ENCODE assay signal across 18 cellular contexts in the genomic region with DNA sequence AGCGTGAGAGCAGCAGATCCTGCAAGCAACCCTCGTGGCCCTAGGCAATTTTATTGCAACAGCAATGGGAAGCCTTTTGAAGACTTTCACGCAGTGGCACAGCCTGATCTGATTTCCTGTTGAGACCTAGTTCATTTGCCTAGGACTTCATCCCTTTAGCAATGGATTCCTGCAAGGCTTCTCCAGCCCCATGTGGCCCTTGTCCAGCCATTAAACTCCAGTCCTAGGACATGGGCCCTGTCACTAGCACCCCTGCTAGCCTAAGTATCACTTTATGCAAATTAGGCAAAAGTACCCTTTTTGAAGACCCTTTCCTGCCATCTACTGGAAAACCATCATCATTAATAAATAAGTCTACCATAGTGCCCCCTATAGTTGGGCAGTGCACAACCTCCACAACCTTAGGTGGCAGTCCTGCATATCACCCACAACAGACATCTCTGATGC.
A peak's percentile ranks its signal among the peaks of the same experiment; 100 is the strongest.
DNase-seq lines count a peak whose midpoint lies in the region; TF ChIP-seq lines count a peak whose summit lies in the region.
"Had no signal": no experiment of that assay in that cellular context is flagged by ENCODE, and none has a peak within 500 bp of the region (broad histone marks: within the 10 kb centered on the region; RNA-seq: fewer than 3 reads in every experiment).

No MANE protein-coding gene starts in this region.

- no peaks in the 10 kb centered on the region for H3K79me2 ChIP-seq in osteoblast (ENCODE audit: insufficient read depth, low read length)
- H3K79me2 ChIP-seq: parathyroid adenoma had no signal

- H3K27ac ChIP-seq in osteoblast (ENCODE audit: low read depth, low read length) = no peak overlapping the region
- H3K27ac ChIP-seq: parathyroid adenoma, Peyer's patch, thoracic aorta had no signal

- no peak overlapping the region for H3K4me2 ChIP-seq in osteoblast (ENCODE audit: insufficient read depth, low read length)

- H2AFZ ChIP-seq in osteoblast (ENCODE audit: low read length) = no peak overlapping the region
- H2AFZ ChIP-seq: parathyroid adenoma had no signal

- H3K9me3 ChIP-seq in osteoblast (ENCODE audit: low read depth, low read length) = no peaks in the 10 kb centered on the region
- H3K9me3 ChIP-seq: BE2C, Peyer's patch, thoracic aorta had no signal

- TF ChIP-seq CTCF in choroid plexus epithelial cell (conservative IDR thresholded peaks at IDR 0.05; ENCODE audit: low read depth, low read length) (peak; percentile 8), osteoblast (IDR thresholded peaks at IDR 0.05; ENCODE audit: extremely low read depth, low read depth, low read length) (peak; percentile 19)

- H3K4me3 ChIP-seq in H7 (ENCODE audit: insufficient read depth, low read depth, low read length) (no peak overlapping the region), choroid plexus epithelial cell (ENCODE audit: low read depth, low read length) (no peak overlapping the region), osteoblast (ENCODE audit: insufficient read depth, low read length) (no peak overlapping the region)
- H3K4me3 ChIP-seq: mucosa of descending colon, Peyer's patch, thoracic aorta had no signal

- peaks cover 1% of the 10 kb centered on the region; the same call in 1 of the 2 replicates for H3K36me3 ChIP-seq in H7 (replicated peaks; ENCODE audit: control insufficient read depth, insufficient read depth, low read length)
- H3K36me3 ChIP-seq in osteoblast (ENCODE audit: insufficient read depth, low read length) = no peaks in the 10 kb centered on the region
- H3K36me3 ChIP-seq: BE2C, Peyer's patch, thoracic aorta had no signal

- no peaks in the 10 kb centered on the region for H4K20me1 ChIP-seq in osteoblast (ENCODE audit: insufficient read depth, low read length)

- H3K27me3 ChIP-seq in H7 (ENCODE audit: control insufficient read depth, insufficient read depth, low read length) = no peaks in the 10 kb centered on the region
- no peaks in the 10 kb centered on the region for H3K27me3 ChIP-seq in osteoblast (ENCODE audit: insufficient read depth, low read length)
- H3K27me3 ChIP-seq: BE2C, Peyer's patch had no signal

- H3K4me1 ChIP-seq in osteoblast (ENCODE audit: insufficient read depth, low read length) = no peaks in the 10 kb centered on the region
- H3K4me1 ChIP-seq: BE2C, parathyroid adenoma, Peyer's patch had no signal

- DNase-seq in H7 (peak; percentile 63), NCI-H2171 treated with DMSO at 0.1 percent for 48 hours (lab: John Stamatoyannopoulos, UW) (peak; percentile 31), choroid plexus epithelial cell (ENCODE audit: low read depth) (no peak), osteoblast (ENCODE audit: insufficient read length, low spot score, missing footprints) (peak; percentile 13), NCI-H2227 treated with DMSO at 0.1 percent for 48 hours (lab: John Stamatoyannopoulos, UW) (no peak), anterior cingulate cortex (lab: John Stamatoyannopoulos, UW) (no peak), HuH-7.5 (ENCODE audit: low spot score) (no peak)
- DNase-seq: activated CD4-positive, alpha-beta memory T cell treated with anti-CD3 and anti-CD28 coated beads, Interleukin-2, amount 10 ng/mL, durations not matched to agents 7 days and 5 days; activated T-cell treated with anti-CD3 and anti-CD28 coated beads, Interleukin-2, amount 50 U/mL, for 48 hours; BE2C; DMS53; left colon; mucosa of descending colon; Peyer's patch; small intestine; SW 1271 had no signal

Comparison
In these comparisons a context has a peak if more than half of its experiments do, and no peak if none do; other contexts are left out.
1. DNase-seq: peak in H7 (single experiment), NCI-H2171 treated with DMSO at 0.1 percent for 48 hours (single experiment) and osteoblast (single experiment); none in choroid plexus epithelial cell (single experiment), NCI-H2227 treated with DMSO at 0.1 percent for 48 hours (single experiment), anterior cingulate cortex (0 of 58) and HuH-7.5 (single experiment).